In genomic region chr14:100787659-100788058, GRCh38 we compare ENCODE assay signal across 26 cellular contexts. TPM values are rescaled to one million over a fixed set of nuclear protein-coding genes. Genes with fewer than 3 reads are reported as not detected.
"Had no signal": no experiment of that assay in that cellular context is flagged by ENCODE, and none has a peak within 500 bp of the region (broad histone marks: within the 10 kb centered on the region; RNA-seq: fewer than 3 reads in every experiment).

No MANE protein-coding gene starts in this region.

- H3K27ac ChIP-seq: esophagus squamous epithelium, left lung, neural progenitor cell, ovary, psoas muscle, suprapubic skin, transverse colon, upper lobe of right lung, uterus had no signal

- ATAC-seq: effector memory CD8-positive, alpha-beta T cell; left lung; mucosa of descending colon; psoas muscle; stimulated activated naive CD8-positive, alpha-beta T cell treated with anti-CD3 and anti-CD28 coated beads, Interleukin-15, amount 100 ng/mL, for 72 hours; upper lobe of right lung had no signal

- H3K4me3 Mint-ChIP-seq: effector memory CD8-positive, alpha-beta T cell; mesothelial cell of epicardium; naive B cell; stimulated activated naive CD8-positive, alpha-beta T cell treated with anti-CD3 and anti-CD28 coated beads, Interleukin-15, amount 100 ng/mL, for 72 hours had no signal

- H3K36me3 Mint-ChIP-seq: mesothelial cell of epicardium, naive B cell, neural progenitor cell had no signal

- H3K4me3 ChIP-seq: esophagus squamous epithelium, left lung, mucosa of descending colon, neural progenitor cell, ovary, psoas muscle, smooth muscle cell, suprapubic skin, transverse colon, upper lobe of right lung, uterus had no signal

- H3K27me3 ChIP-seq: neural progenitor cell, ovary, uterus had no signal

- H3K4me1 Mint-ChIP-seq: stimulated activated naive CD8-positive, alpha-beta T cell treated with anti-CD3 and anti-CD28 coated beads, Interleukin-15, amount 100 ng/mL, for 72 hours had no signal

- H3K27ac Mint-ChIP-seq: effector memory CD8-positive, alpha-beta T cell; naive B cell had no signal

- H3K4me2 ChIP-seq: neural progenitor cell, smooth muscle cell had no signal

- H2AFZ ChIP-seq: neural progenitor cell had no signal

- H3K9ac ChIP-seq: neural progenitor cell had no signal

- H3K9me3 Mint-ChIP-seq: effector memory CD8-positive, alpha-beta T cell; mesothelial cell of epicardium; stimulated activated naive CD8-positive, alpha-beta T cell treated with anti-CD3 and anti-CD28 coated beads, Interleukin-15, amount 100 ng/mL, for 72 hours had no signal

- DNase-seq: cortex of kidney; effector memory CD8-positive, alpha-beta T cell; erythroblast; esophagus squamous epithelium; left lung; mesenchymal stem cell; mucosa of descending colon; naive B cell; ovary; stimulated activated CD4-positive, alpha-beta T cell treated with anti-CD3 and anti-CD28 coated beads, Interleukin-12 subunit alpha, Interleukin-12 subunit beta, amount 100 ng/mL, for 4 hours; stimulated activated CD4-positive, alpha-beta T cell treated with anti-CD3 and anti-CD28 coated beads, Interleukin-1b, Interleukin-23, amount 100 ng/mL, for 48 hours; stimulated activated CD4-positive, alpha-beta T cell treated with anti-CD3 and anti-CD28 coated beads, Interleukin-4, amount 100 ng/mL, for 1 hour; stimulated activated CD8-positive, alpha-beta memory T cell treated with anti-CD3 and anti-CD28 coated beads, Interleukin-4, amount 100 ng/mL, for 48 hours; stimulated activated naive CD4-positive, alpha-beta T cell; stimulated activated naive CD8-positive, alpha-beta T cell treated with anti-CD3 and anti-CD28 coated beads, Interleukin-15, amount 100 ng/mL, for 72 hours; transverse colon; upper lobe of right lung; uterus had no signal

- H3K9me3 ChIP-seq: esophagus squamous epithelium, left lung, mucosa of descending colon, ovary, psoas muscle, suprapubic skin, transverse colon, upper lobe of right lung, uterus had no signal

- H3K36me3 ChIP-seq: esophagus squamous epithelium, left lung, neural progenitor cell, ovary, suprapubic skin, transverse colon, upper lobe of right lung, uterus had no signal

- H3K4me1 ChIP-seq: left lung, psoas muscle, suprapubic skin, transverse colon, upper lobe of right lung, uterus had no signal

- FAIRE-seq: endometrium, frontal cortex, keratinocyte had no signal

RNA-seq across cellular contexts. Expression of gene MEG3, which starts 38.3 kb away (rescaled TPM):
- total RNA-seq: smooth muscle cell had no signal
- polyA plus RNA-seq: smooth muscle cell had no signal
